Comparison of ENCODE assay signal across 23 cellular contexts in genomic region chr21:46413365-46413696, GRCh38. TPM values are rescaled to one million over a fixed set of nuclear protein-coding genes. Genes with fewer than 3 reads are reported as not detected.
DNase-seq lines count a peak whose midpoint lies in the region; ATAC-seq and TF ChIP-seq lines count a peak whose summit lies in the region.
"Had no signal": no experiment of that assay in that cellular context is flagged by ENCODE, and none has a peak within 500 bp of the region (broad histone marks: within the 10 kb centered on the region; RNA-seq: fewer than 3 reads in every experiment).

No MANE protein-coding gene starts in this region.

- H2AFZ ChIP-seq in osteoblast (ENCODE audit: low read length): no peak overlapping the region

- H3K9me3 ChIP-seq in breast epithelium (no peaks in the 10 kb centered on the region), esophagus squamous epithelium (no peaks in the 10 kb centered on the region), osteoblast (ENCODE audit: low read depth, low read length) (no peaks in the 10 kb centered on the region), upper lobe of right lung (no peaks in the 10 kb centered on the region)
- H3K9me3 ChIP-seq: BLaER1 treated with 17β-estradiol and CSF1 and Interleukin-3, amounts not matched to agents 10 nM and 100 nM; SJSA1 had no signal

- H3K4me3 ChIP-seq in breast epithelium (no peak overlapping the region), esophagus squamous epithelium (no peak overlapping the region), osteoblast (ENCODE audit: insufficient read depth, low read length) (no peak overlapping the region), upper lobe of right lung (no peak overlapping the region)
- H3K4me3 ChIP-seq: BLaER1 treated with 17β-estradiol and CSF1 and Interleukin-3, amounts not matched to agents 10 nM and 100 nM; K562; SJSA1 had no signal

- H3K27me3 ChIP-seq in breast epithelium (no peaks in the 10 kb centered on the region), esophagus squamous epithelium (no peaks in the 10 kb centered on the region), osteoblast (ENCODE audit: insufficient read depth, low read length) (no peaks in the 10 kb centered on the region), upper lobe of right lung (no peaks in the 10 kb centered on the region)
- H3K27me3 ChIP-seq: BLaER1 treated with 17β-estradiol and CSF1 and Interleukin-3, amounts not matched to agents 10 nM and 100 nM; SJSA1 had no signal

- TF ChIP-seq CTCF in MCF 10A (IDR thresholded peaks at IDR 0.05; ENCODE audit: unreplicated experiment): no peak
- TF ChIP-seq CTCF in breast epithelium (IDR thresholded peaks at IDR 0.05): no peak
- TF ChIP-seq CTCF in WTC11 (IDR thresholded peaks at IDR 0.05): no peak
- TF ChIP-seq CTCF in esophagus squamous epithelium (IDR thresholded peaks at IDR 0.05): no peak
- TF ChIP-seq CTCF in osteoblast (IDR thresholded peaks at IDR 0.05; ENCODE audit: extremely low read depth, low read depth, low read length): no peak
- TF ChIP-seq CTCF in GM10266 (IDR thresholded peaks at IDR 0.05; ENCODE audit: control insufficient read depth, insufficient read depth, low read depth, missing control alignments): no peak
- no peak for TF ChIP-seq CTCF in upper lobe of right lung (IDR thresholded peaks at IDR 0.05)

- TF ChIP-seq POLR2A in breast epithelium (IDR thresholded peaks at IDR 0.05): no peak
- TF ChIP-seq POLR2A in esophagus squamous epithelium (IDR thresholded peaks at IDR 0.05): no peak

- WGBS in esophagus squamous epithelium, 2 donors: 30 to 44% methylated on average over 9 of the region's 9 CpGs

- H3K27me3 Mint-ChIP-seq in MCF 10A (ENCODE audit: insufficient read depth, unreplicated experiment): no peaks in the 10 kb centered on the region
- H3K27me3 Mint-ChIP-seq in WTC11 (ENCODE audit: low read depth): no peaks in the 10 kb centered on the region
- H3K27me3 Mint-ChIP-seq: CD4-positive, alpha-beta memory T cell had no signal

- H3K4me1 ChIP-seq in breast epithelium: no peaks in the 10 kb centered on the region
- H3K4me1 ChIP-seq in esophagus squamous epithelium: peaks cover 0 to 17% (median 5%) of the 10 kb centered on the region in 3 donors
- H3K4me1 ChIP-seq in osteoblast (ENCODE audit: insufficient read depth, low read length): no peaks in the 10 kb centered on the region
- H3K4me1 ChIP-seq in upper lobe of right lung: no peaks in the 10 kb centered on the region
- H3K4me1 ChIP-seq: SJSA1 had no signal

- POLR2A ChIA-PET in MCF 10A (lab: Yijun Ruan, JAX) (interaction anchor here (1.0 kb wide), 1 partner anchor 44 kb away, joined by 3 read pairs; no protein-coding TSS in a partner anchor), WTC11 (lab: Charles Lee) (no interaction called here)

- no TSS peak for BruUV-seq in MCF 10A (replicated peaks; lab: Mats Ljungman, UMichigan)

- H3K4me1 Mint-ChIP-seq in MCF 10A (ENCODE audit: insufficient read depth, unreplicated experiment) (no peaks in the 10 kb centered on the region), WTC11 (peaks cover 28% of the 10 kb centered on the region)

- H3K27ac Mint-ChIP-seq in MCF 10A (ENCODE audit: low read depth, unreplicated experiment) (no peak overlapping the region), WTC11 (peak overlapping the region; percentile 70; the same call in 1 of the 2 replicates)

- CTCF ChIA-PET in MCF 10A (lab: Yijun Ruan, JAX): no interaction called here
- CTCF ChIA-PET in WTC11 (lab: Charles Lee): no interaction called here

- intact Hi-C loops in MCF 10A (cut with micrococcal nuclease): no loop called here
- intact Hi-C loops in breast epithelium (cut with DNase I; ENCODE audit: low total_unique reads): no loop called here
- intact Hi-C loops in esophagus squamous epithelium (cut with DNase I): no loop called here
- intact Hi-C loops in upper lobe of right lung (cut with DNase I): no loop called here

- no peak overlapping the region for H3K27ac ChIP-seq in breast epithelium
- H3K27ac ChIP-seq in esophagus squamous epithelium: peak overlapping the region in 3 of 4 donors; percentile 21 to 47 (median 45)
- no peak overlapping the region for H3K27ac ChIP-seq in osteoblast (ENCODE audit: low read depth, low read length)
- no peak overlapping the region for H3K27ac ChIP-seq in upper lobe of right lung
- H3K27ac ChIP-seq: BLaER1 treated with 17β-estradiol and CSF1 and Interleukin-3, amounts not matched to agents 10 nM and 100 nM; HL-60; SJSA1 had no signal

- DNase-seq in MCF 10A (ENCODE audit: unreplicated experiment): peak; percentile 1
- no peak for DNase-seq in breast epithelium (ENCODE audit: low spot score in 2 of 2)
- DNase-seq in WTC11 (ENCODE audit: low spot score): no peak
- no peak for DNase-seq in esophagus squamous epithelium (lab: John Stamatoyannopoulos, UW)
- peak; percentile 66 for DNase-seq in osteoblast (ENCODE audit: insufficient read length, low spot score, missing footprints)
- no peak for DNase-seq in GM10266 (ENCODE audit: extremely low spot score)
- no peak for DNase-seq in upper lobe of right lung
- DNase-seq: 8988T; CD4-positive, alpha-beta memory T cell; DMS153; MM.1S; NCI-H1048; NCI-H1417 treated with DMSO at 0.1 percent for 48 hours; NCI-H187 treated with DMSO at 0.1 percent for 48 hours; NCI-H2107; NCI-H2227 treated with DMSO at 0.1 percent for 48 hours; NCI-H510A had no signal

- H3K4me3 Mint-ChIP-seq in MCF 10A (ENCODE audit: unreplicated experiment) (no peak overlapping the region), WTC11 (no peak overlapping the region)
- H3K4me3 Mint-ChIP-seq: CD4-positive, alpha-beta memory T cell had no signal

- H3K36me3 ChIP-seq in breast epithelium (peaks cover 7% of the 10 kb centered on the region), esophagus squamous epithelium (peaks cover 0 to 88% (median 10%) of the 10 kb centered on the region in 3 donors), osteoblast (ENCODE audit: insufficient read depth, low read length) (peaks cover 36% of the 10 kb centered on the region), upper lobe of right lung (peaks cover 37% of the 10 kb centered on the region)

- no peak overlapping the region for H3K4me2 ChIP-seq in osteoblast (ENCODE audit: insufficient read depth, low read length)
- H3K4me2 ChIP-seq: BLaER1 treated with 17β-estradiol and CSF1 and Interleukin-3, amounts not matched to agents 10 nM and 100 nM had no signal

- H4K20me1 ChIP-seq in osteoblast (ENCODE audit: insufficient read depth, low read length): no peaks in the 10 kb centered on the region

- no peaks in the 10 kb centered on the region for H3K79me2 ChIP-seq in osteoblast (ENCODE audit: insufficient read depth, low read length)

- H3K9me3 Mint-ChIP-seq in MCF 10A (ENCODE audit: unreplicated experiment) (no peaks in the 10 kb centered on the region), WTC11 (no peaks in the 10 kb centered on the region)
- H3K9me3 Mint-ChIP-seq: CD4-positive, alpha-beta memory T cell had no signal

- ATAC-seq in WTC11 (no peak), HG03432 (IDR thresholded peaks at IDR 0.05; ENCODE audit: unreplicated experiment) (no peak), upper lobe of right lung (no peak)
- ATAC-seq: HepG2, K562 had no signal

- H3K36me3 Mint-ChIP-seq in MCF 10A (ENCODE audit: insufficient read depth, unreplicated experiment) (peaks cover 73% of the 10 kb centered on the region), WTC11 (peaks cover 21% of the 10 kb centered on the region)

TF ChIP-seq in WTC11, 78 proteins besides CTCF, POLR2A, EP300 and RAD21 (continues in another document):
- no peak for TF ChIP-seq USF1 (CRISPR knock-in tag; IDR thresholded peaks at IDR 0.05)
- no peak for TF ChIP-seq ZNF232 (CRISPR knock-in tag; IDR thresholded peaks at IDR 0.05)
- TF ChIP-seq ATF3 (CRISPR knock-in tag; conservative IDR thresholded peaks at IDR 0.05): no peak
- no peak for TF ChIP-seq E2F1 (CRISPR knock-in tag; IDR thresholded peaks at IDR 0.05)

RNA-seq across cellular contexts. Expression of gene DIP2A, which starts 45.4 kb away (rescaled TPM):
- total RNA-seq in MCF 10A (2022) (39.6 and 55.1 TPM in 2 replicates), breast epithelium (10 to 100 TPM; 32.6 to 43.9 (median 42.0) TPM), WTC11 (2021) (36.7 to 39.4 TPM (median 38.8 TPM) in 3 replicates), esophagus squamous epithelium (10 to 100 TPM; 16.7 to 40.3 (median 33.0) TPM), osteoblast (22.8 and 27.4 TPM in 2 replicates), upper lobe of right lung (35.6 TPM)

Comparison
In these comparisons a context has a peak if more than half of its experiments do, and no peak if none do; other contexts are left out.
1. DNase-seq: peak in MCF 10A (single experiment) and osteoblast (single experiment); none in breast epithelium (0 of 2), WTC11 (single experiment), esophagus squamous epithelium (single experiment), GM10266 (single experiment) and upper lobe of right lung (single experiment).
2. H3K27ac ChIP-seq: peak in esophagus squamous epithelium (3 of 4); none in breast epithelium (0 of 2), osteoblast (single experiment) and upper lobe of right lung (single experiment).